Comparison of ENCODE assay signal across 8 cellular contexts in genomic region chr19:57389730-57390598, GRCh38. TPM values are rescaled to one million over a fixed set of nuclear protein-coding genes. Genes with fewer than 3 reads are reported as not detected.
DNase-seq lines count a peak whose midpoint lies in the region; ATAC-seq and TF ChIP-seq lines count a peak whose summit lies in the region.

ZNF548 (plus strand) TSS chr19:57389854; CDS start chr19:57390100, 246 bp downstream.

- intact Hi-C loops in left ventricle myocardium inferior (cut with micrococcal nuclease): no loop called here
- intact Hi-C loops in prostate gland (cut with DNase I): no loop called here

- TF ChIP-seq CTCF in GM13977 (IDR thresholded peaks at IDR 0.05; ENCODE audit: extremely low read depth, insufficient read depth, missing control alignments): no peak
- peak; percentile 51 for TF ChIP-seq CTCF in left ventricle myocardium inferior (IDR thresholded peaks at IDR 0.05; ENCODE audit: borderline replicate concordance)
- peak in 2 of 4 experiments; percentile 51 to 70 for TF ChIP-seq CTCF in prostate gland (IDR thresholded peaks at IDR 0.05)

- H3K4me1 Mint-ChIP-seq in T-helper 17 cell: peaks cover 13% of the 10 kb centered on the region

- peaks cover 8% of the 10 kb centered on the region for H3K36me3 Mint-ChIP-seq in T-helper 17 cell (ENCODE audit: low read depth)

- H3K27ac Mint-ChIP-seq in T-helper 17 cell: peak within 1 kb of the TSS; percentile 98

- in situ Hi-C loops in GM13977 (cut with MboI; ENCODE audit: low pct_unique_long_range_greater_than_20kb, low sequenced_read_pairs, unreplicated experiment): no loop called here

- peak within 1 kb of the TSS; percentile 92 for H3K27ac ChIP-seq in left ventricle myocardium inferior (replicated peaks)
- peak within 1 kb of the TSS; percentile 86 to 91 for H3K27ac ChIP-seq in prostate gland
- peak within 1 kb of the TSS; percentile 90 for H3K27ac ChIP-seq in urinary bladder (ENCODE audit: low read depth)

- H3K36me3 ChIP-seq in left ventricle myocardium inferior: peaks cover 25% of the 10 kb centered on the region
- H3K36me3 ChIP-seq in prostate gland: no peaks in the 10 kb centered on the region
- no peaks in the 10 kb centered on the region for H3K36me3 ChIP-seq in urinary bladder (ENCODE audit: insufficient read depth)

- DNase-seq in GM13977 (ENCODE audit: low spot score) (peak; percentile 91), NCI-H1694 treated with DMSO at 0.1 percent for 48 hours (lab: John Stamatoyannopoulos, UW) (peak; percentile 97), T-helper 17 cell (peak; percentile 90 to 96 (median 91)), amygdala (lab: John Stamatoyannopoulos, UW) (peak; percentile 43 to 99 (median 97)), left ventricle myocardium inferior (peak; percentile 96), prostate gland (ENCODE audit: low spot score) (peak; percentile 95)

- H3K9me3 ChIP-seq in T-helper 17 cell (ENCODE audit: control insufficient read depth, low read length, poor library complexity, severe bottlenecking) (no peaks in the 10 kb centered on the region), left ventricle myocardium inferior (replicated peaks) (peaks cover 19% of the 10 kb centered on the region), prostate gland (no peaks in the 10 kb centered on the region)

- peak; percentile 41 for TF ChIP-seq POLR2A in prostate gland (IDR thresholded peaks at IDR 0.05)

- H3K4me3 Mint-ChIP-seq in T-helper 17 cell: peak within 1 kb of the TSS; percentile 94

- WGBS in prostate gland: under 1% methylated on average over 45 of the region's 50 CpGs
- under 1% methylated on average over 50 of the region's 50 CpGs for WGBS in urinary bladder

- peak; percentile 97 for ATAC-seq in HG02884 (IDR thresholded peaks at IDR 0.05; ENCODE audit: unreplicated experiment)
- peak; percentile 97 for ATAC-seq in T-helper 17 cell

- H3K27me3 Mint-ChIP-seq in T-helper 17 cell: no peaks in the 10 kb centered on the region

- H3K4me1 ChIP-seq in left ventricle myocardium inferior (peaks cover 46% of the 10 kb centered on the region), prostate gland (replicated peaks) (no peaks in the 10 kb centered on the region), urinary bladder (ENCODE audit: insufficient read depth) (peaks cover 2% of the 10 kb centered on the region)

- H3K27me3 ChIP-seq in left ventricle myocardium inferior (ENCODE audit: low read depth): no peaks in the 10 kb centered on the region
- no peaks in the 10 kb centered on the region for H3K27me3 ChIP-seq in prostate gland (replicated peaks; ENCODE audit: insufficient read depth)

- H3K4me3 ChIP-seq in left ventricle myocardium inferior (peak within 1 kb of the TSS; percentile 92), prostate gland (peak within 1 kb of the TSS; percentile 62 to 75), urinary bladder (ENCODE audit: low read depth, low read length) (peak within 1 kb of the TSS; percentile 79)

RNA-seq across cellular contexts. Expression of gene ZNF548, which starts in this region (rescaled TPM):
- total RNA-seq in T-helper 17 cell (10 to 100 TPM; 58.9 to 66.7 TPM), left ventricle myocardium inferior (14.4 TPM), prostate gland (10 to 100 TPM; 20.4 to 27.4 TPM), urinary bladder (35.1 TPM)
- 16.2 TPM for polyA plus RNA-seq in urinary bladder

Comparison
In these comparisons a context has a peak if more than half of its experiments do, and no peak if none do; other contexts are left out.
1. Peak in every context shown above with its lines: DNase-seq, ATAC-seq, H3K4me3 ChIP-seq and H3K27ac ChIP-seq.